ENCODE assay signal across 1 cellular context in the genomic region with DNA sequence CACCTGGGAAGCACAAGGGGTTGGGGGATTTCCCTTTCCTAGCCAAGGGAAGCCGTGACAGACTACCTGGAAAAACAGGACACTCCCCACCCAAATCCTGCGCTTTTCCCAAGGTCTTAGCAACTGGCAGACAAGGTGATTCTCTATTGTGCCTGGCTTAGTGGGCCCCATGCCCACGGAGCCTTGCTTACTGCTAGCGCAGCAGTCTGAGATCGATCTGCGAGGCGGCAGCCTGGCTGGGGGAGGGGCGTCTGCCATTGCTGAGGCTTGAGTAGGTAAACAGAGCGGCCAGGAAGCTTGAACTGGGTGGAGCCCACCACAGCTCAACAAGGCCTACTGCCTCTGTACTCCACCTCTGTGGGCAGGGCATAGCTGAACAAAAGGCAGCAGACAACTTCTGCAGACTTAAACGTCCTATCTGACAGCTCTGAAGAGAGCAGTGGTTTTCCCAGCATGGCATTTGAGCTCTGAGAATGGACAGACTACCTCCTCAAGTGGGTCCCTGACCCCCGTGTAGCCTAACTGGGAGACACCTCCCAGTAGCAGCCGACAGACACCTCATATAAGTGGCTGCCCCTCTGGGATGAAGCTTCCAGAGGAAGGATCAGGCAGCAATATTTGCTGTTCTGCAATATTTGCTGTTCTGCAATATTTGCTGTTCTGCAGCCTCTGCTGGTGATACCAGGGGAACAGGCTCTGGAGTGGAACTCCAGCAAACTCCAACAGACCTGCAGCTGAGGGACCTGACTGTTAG.
TF ChIP-seq lines count a peak whose summit lies in the region.
"Not testable (repeated sequence)": the region's sequence is repeated elsewhere in the genome, so short reads cannot be mapped to it uniquely, and the experiment has no call there.

No MANE protein-coding gene starts in this region.

TF ChIP-seq in HepG2, 621 proteins besides CTCF, POLR2A, EP300 and RAD21 (continued from another document and continues in another):
- TF ChIP-seq, protein P1, sequence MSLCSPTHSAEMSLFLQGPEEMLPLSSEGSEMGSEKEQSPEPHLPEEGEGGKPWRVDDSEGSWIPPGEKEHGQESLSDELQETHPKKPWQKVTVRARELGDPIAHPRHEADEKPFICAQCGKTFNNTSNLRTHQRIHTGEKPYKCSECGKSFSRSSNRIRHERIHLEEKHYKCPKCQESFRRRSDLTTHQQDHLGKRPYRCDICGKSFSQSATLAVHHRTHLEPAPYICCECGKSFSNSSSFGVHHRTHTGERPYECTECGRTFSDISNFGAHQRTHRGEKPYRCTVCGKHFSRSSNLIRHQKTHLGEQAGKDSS (CRISPR knock-in tag; IDR thresholded peaks at IDR 0.05; ENCODE audit: borderline replicate concordance, low read depth): peak; percentile 72; the same call in 1 of the 2 replicates
- peak; percentile 94 for TF ChIP-seq HIVEP1 (CRISPR knock-in tag; IDR thresholded peaks at IDR 0.05)
- TF ChIP-seq KDM6A (CRISPR knock-in tag; IDR thresholded peaks at IDR 0.05; ENCODE audit: low read depth): peak; percentile 67
- TF ChIP-seq KDM2A (CRISPR knock-in tag; IDR thresholded peaks at IDR 0.05; ENCODE audit: borderline replicate concordance, low read depth): peak; percentile 60; the same call in 1 of the 2 replicates
- peak; percentile 76; the same call in 1 of the 2 replicates for TF ChIP-seq ZNF605 (CRISPR knock-in tag; IDR thresholded peaks at IDR 0.05)
- peak; percentile 77; the same call in 1 of the 2 replicates for TF ChIP-seq ZSCAN30 (CRISPR knock-in tag; IDR thresholded peaks at IDR 0.05)
- peak; percentile 65; the same call in 1 of the 2 replicates for TF ChIP-seq ZBTB7A (CRISPR knock-in tag; IDR thresholded peaks at IDR 0.05)
- TF ChIP-seq, protein P2, sequence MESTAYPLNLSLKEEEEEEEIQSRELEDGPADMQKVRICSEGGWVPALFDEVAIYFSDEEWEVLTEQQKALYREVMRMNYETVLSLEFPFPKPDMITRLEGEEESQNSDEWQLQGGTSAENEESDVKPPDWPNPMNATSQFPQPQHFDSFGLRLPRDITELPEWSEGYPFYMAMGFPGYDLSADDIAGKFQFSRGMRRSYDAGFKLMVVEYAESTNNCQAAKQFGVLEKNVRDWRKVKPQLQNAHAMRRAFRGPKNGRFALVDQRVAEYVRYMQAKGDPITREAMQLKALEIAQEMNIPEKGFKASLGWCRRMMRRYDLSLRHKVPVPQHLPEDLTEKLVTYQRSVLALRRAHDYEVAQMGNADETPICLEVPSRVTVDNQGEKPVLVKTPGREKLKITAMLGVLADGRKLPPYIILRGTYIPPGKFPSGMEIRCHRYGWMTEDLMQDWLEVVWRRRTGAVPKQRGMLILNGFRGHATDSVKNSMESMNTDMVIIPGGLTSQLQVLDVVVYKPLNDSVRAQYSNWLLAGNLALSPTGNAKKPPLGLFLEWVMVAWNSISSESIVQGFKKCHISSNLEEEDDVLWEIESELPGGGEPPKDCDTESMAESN (CRISPR knock-in tag; conservative IDR thresholded peaks at IDR 0.05): peak; percentile 78; the same call in 1 of the 2 replicates
- peak; percentile 62; the same call in 1 of the 2 replicates for TF ChIP-seq ZC3H13 (CRISPR knock-in tag; IDR thresholded peaks at IDR 0.05)
- TF ChIP-seq REL (CRISPR knock-in tag; conservative IDR thresholded peaks at IDR 0.05): 0 out of 2 replicates have a peak, but pooled peaks have one; percentile 58
- peak; percentile 78 for TF ChIP-seq ZNF331 (CRISPR knock-in tag; IDR thresholded peaks at IDR 0.05)
- not testable (repeated sequence) for TF ChIP-seq FOXP1 (IDR thresholded peaks at IDR 0.05)
- peak; percentile 90 for TF ChIP-seq FOXP1 (CRISPR knock-in tag; IDR thresholded peaks at IDR 0.05)
- TF ChIP-seq, protein P3, sequence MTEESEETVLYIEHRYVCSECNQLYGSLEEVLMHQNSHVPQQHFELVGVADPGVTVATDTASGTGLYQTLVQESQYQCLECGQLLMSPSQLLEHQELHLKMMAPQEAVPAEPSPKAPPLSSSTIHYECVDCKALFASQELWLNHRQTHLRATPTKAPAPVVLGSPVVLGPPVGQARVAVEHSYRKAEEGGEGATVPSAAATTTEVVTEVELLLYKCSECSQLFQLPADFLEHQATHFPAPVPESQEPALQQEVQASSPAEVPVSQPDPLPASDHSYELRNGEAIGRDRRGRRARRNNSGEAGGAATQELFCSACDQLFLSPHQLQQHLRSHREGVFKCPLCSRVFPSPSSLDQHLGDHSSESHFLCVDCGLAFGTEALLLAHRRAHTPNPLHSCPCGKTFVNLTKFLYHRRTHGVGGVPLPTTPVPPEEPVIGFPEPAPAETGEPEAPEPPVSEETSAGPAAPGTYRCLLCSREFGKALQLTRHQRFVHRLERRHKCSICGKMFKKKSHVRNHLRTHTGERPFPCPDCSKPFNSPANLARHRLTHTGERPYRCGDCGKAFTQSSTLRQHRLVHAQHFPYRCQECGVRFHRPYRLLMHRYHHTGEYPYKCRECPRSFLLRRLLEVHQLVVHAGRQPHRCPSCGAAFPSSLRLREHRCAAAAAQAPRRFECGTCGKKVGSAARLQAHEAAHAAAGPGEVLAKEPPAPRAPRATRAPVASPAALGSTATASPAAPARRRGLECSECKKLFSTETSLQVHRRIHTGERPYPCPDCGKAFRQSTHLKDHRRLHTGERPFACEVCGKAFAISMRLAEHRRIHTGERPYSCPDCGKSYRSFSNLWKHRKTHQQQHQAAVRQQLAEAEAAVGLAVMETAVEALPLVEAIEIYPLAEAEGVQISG (CRISPR knock-in tag; IDR thresholded peaks at IDR 0.05): peak; percentile 82
- TF ChIP-seq, protein P4, sequence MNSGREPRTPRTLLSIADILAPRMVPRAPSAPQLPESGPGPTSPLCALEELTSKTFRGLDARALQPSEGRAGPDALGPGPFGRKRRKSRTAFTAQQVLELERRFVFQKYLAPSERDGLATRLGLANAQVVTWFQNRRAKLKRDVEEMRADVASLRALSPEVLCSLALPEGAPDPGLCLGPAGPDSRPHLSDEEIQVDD (CRISPR knock-in tag; IDR thresholded peaks at IDR 0.05; ENCODE audit: borderline replicate concordance): 0 out of 2 replicates have a peak, but pooled peaks have one; percentile 72
- TF ChIP-seq KLF12 (CRISPR knock-in tag; IDR thresholded peaks at IDR 0.05; ENCODE audit: borderline replicate concordance): peak; percentile 97
- peak; percentile 70 for TF ChIP-seq RARA (CRISPR knock-in tag; IDR thresholded peaks at IDR 0.05)
- TF ChIP-seq, protein P5, sequence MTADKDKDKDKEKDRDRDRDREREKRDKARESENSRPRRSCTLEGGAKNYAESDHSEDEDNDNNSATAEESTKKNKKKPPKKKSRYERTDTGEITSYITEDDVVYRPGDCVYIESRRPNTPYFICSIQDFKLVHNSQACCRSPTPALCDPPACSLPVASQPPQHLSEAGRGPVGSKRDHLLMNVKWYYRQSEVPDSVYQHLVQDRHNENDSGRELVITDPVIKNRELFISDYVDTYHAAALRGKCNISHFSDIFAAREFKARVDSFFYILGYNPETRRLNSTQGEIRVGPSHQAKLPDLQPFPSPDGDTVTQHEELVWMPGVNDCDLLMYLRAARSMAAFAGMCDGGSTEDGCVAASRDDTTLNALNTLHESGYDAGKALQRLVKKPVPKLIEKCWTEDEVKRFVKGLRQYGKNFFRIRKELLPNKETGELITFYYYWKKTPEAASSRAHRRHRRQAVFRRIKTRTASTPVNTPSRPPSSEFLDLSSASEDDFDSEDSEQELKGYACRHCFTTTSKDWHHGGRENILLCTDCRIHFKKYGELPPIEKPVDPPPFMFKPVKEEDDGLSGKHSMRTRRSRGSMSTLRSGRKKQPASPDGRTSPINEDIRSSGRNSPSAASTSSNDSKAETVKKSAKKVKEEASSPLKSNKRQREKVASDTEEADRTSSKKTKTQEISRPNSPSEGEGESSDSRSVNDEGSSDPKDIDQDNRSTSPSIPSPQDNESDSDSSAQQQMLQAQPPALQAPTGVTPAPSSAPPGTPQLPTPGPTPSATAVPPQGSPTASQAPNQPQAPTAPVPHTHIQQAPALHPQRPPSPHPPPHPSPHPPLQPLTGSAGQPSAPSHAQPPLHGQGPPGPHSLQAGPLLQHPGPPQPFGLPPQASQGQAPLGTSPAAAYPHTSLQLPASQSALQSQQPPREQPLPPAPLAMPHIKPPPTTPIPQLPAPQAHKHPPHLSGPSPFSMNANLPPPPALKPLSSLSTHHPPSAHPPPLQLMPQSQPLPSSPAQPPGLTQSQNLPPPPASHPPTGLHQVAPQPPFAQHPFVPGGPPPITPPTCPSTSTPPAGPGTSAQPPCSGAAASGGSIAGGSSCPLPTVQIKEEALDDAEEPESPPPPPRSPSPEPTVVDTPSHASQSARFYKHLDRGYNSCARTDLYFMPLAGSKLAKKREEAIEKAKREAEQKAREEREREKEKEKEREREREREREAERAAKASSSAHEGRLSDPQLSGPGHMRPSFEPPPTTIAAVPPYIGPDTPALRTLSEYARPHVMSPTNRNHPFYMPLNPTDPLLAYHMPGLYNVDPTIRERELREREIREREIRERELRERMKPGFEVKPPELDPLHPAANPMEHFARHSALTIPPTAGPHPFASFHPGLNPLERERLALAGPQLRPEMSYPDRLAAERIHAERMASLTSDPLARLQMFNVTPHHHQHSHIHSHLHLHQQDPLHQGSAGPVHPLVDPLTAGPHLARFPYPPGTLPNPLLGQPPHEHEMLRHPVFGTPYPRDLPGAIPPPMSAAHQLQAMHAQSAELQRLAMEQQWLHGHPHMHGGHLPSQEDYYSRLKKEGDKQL (CRISPR knock-in tag; IDR thresholded peaks at IDR 0.05; ENCODE audit: low read depth): peak; percentile 74
- TF ChIP-seq, protein P6, sequence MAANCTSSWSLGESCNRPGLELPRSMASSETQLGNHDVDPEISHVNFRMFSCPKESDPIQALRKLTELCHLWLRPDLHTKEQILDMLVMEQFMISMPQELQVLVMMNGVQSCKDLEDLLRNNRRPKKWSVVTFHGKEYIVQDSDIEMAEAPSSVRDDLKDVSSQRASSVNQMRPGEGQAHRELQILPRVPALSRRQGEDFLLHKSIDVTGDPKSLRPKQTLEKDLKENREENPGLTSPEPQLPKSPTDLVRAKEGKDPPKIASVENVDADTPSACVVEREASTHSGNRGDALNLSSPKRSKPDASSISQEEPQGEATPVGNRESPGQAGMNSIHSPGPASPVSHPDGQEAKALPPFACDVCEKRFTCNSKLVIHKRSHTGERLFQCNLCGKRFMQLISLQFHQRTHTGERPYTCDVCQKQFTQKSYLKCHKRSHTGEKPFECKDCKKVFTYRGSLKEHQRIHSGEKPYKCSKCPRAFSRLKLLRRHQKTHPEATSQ (CRISPR knock-in tag; IDR thresholded peaks at IDR 0.05; ENCODE audit: borderline replicate concordance): peak; percentile 51; the same call in 1 of the 2 replicates
- TF ChIP-seq, protein P7, sequence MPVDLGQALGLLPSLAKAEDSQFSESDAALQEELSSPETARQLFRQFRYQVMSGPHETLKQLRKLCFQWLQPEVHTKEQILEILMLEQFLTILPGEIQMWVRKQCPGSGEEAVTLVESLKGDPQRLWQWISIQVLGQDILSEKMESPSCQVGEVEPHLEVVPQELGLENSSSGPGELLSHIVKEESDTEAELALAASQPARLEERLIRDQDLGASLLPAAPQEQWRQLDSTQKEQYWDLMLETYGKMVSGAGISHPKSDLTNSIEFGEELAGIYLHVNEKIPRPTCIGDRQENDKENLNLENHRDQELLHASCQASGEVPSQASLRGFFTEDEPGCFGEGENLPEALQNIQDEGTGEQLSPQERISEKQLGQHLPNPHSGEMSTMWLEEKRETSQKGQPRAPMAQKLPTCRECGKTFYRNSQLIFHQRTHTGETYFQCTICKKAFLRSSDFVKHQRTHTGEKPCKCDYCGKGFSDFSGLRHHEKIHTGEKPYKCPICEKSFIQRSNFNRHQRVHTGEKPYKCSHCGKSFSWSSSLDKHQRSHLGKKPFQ (CRISPR knock-in tag; IDR thresholded peaks at IDR 0.05; ENCODE audit: insufficient replicate concordance): peak; percentile 20
- TF ChIP-seq ARNT2 (CRISPR knock-in tag; IDR thresholded peaks at IDR 0.05; ENCODE audit: low read depth): peak; percentile 84
- TF ChIP-seq SOX13 (IDR thresholded peaks at IDR 0.05): peak; percentile 83
- peak in 1 of 2 experiments; percentile 93; a peak in 2 of 4 replicates for TF ChIP-seq SOX13 (CRISPR knock-in tag; conservative IDR thresholded peaks at IDR 0.05 in 1 of 2, IDR thresholded peaks at IDR 0.05 in 1 of 2)
- TF ChIP-seq KDM1A (CRISPR knock-in tag; IDR thresholded peaks at IDR 0.05): peak; percentile 55; the same call in 1 of the 2 replicates
- peak; percentile 79 for TF ChIP-seq RXRA (CRISPR knock-in tag; IDR thresholded peaks at IDR 0.05)
- TF ChIP-seq, protein P8, sequence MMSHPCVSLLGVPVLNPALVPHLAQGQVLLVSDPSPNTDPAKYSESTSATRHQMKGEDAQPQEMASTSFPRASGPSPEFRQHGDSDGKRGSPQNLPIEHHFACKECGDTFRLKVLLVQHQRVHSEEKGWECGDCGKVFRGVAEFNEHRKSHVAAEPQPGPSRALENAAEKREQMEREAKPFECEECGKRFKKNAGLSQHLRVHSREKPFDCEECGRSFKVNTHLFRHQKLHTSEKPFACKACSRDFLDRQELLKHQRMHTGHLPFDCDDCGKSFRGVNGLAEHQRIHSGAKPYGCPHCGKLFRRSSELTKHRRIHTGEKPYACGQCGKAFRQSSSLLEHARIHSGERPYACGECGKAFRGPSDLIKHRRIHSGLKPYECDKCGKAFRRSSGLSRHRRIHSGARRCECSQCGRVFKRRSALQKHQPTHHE (CRISPR knock-in tag; IDR thresholded peaks at IDR 0.05; ENCODE audit: borderline replicate concordance): 0 out of 2 replicates have a peak, but pooled peaks have one; percentile 92
- TF ChIP-seq ZBTB38 (CRISPR knock-in tag; IDR thresholded peaks at IDR 0.05): peak; percentile 71; the same call in 1 of the 2 replicates
- peak in 1 of 2 experiments; percentile 52; a peak in 1 of 4 replicates for TF ChIP-seq KLF16 (CRISPR knock-in tag; IDR thresholded peaks at IDR 0.05)
- peak; percentile 55; the same call in 1 of the 2 replicates for TF ChIP-seq ZNF564 (CRISPR knock-in tag; IDR thresholded peaks at IDR 0.05)
- TF ChIP-seq, protein P9, sequence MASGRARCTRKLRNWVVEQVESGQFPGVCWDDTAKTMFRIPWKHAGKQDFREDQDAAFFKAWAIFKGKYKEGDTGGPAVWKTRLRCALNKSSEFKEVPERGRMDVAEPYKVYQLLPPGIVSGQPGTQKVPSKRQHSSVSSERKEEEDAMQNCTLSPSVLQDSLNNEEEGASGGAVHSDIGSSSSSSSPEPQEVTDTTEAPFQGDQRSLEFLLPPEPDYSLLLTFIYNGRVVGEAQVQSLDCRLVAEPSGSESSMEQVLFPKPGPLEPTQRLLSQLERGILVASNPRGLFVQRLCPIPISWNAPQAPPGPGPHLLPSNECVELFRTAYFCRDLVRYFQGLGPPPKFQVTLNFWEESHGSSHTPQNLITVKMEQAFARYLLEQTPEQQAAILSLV (CRISPR knock-in tag; IDR thresholded peaks at IDR 0.05; ENCODE audit: borderline replicate concordance): peak; percentile 88
- TF ChIP-seq, protein P10, sequence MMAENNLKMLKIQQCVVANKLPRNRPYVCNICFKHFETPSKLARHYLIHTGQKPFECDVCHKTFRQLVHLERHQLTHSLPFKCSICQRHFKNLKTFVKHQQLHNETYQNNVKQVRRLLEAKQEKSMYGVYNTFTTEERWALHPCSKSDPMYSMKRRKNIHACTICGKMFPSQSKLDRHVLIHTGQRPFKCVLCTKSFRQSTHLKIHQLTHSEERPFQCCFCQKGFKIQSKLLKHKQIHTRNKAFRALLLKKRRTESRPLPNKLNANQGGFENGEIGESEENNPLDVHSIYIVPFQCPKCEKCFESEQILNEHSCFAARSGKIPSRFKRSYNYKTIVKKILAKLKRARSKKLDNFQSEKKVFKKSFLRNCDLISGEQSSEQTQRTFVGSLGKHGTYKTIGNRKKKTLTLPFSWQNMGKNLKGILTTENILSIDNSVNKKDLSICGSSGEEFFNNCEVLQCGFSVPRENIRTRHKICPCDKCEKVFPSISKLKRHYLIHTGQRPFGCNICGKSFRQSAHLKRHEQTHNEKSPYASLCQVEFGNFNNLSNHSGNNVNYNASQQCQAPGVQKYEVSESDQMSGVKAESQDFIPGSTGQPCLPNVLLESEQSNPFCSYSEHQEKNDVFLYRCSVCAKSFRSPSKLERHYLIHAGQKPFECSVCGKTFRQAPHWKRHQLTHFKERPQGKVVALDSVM (CRISPR knock-in tag; IDR thresholded peaks at IDR 0.05): 0 out of 2 replicates have a peak, but pooled peaks have one; percentile 41
- TF ChIP-seq NCOR1 (IDR thresholded peaks at IDR 0.05; ENCODE audit: borderline replicate concordance, low read length): peak; percentile 44; the same call in 1 of the 2 replicates
